In the genomic region with DNA sequence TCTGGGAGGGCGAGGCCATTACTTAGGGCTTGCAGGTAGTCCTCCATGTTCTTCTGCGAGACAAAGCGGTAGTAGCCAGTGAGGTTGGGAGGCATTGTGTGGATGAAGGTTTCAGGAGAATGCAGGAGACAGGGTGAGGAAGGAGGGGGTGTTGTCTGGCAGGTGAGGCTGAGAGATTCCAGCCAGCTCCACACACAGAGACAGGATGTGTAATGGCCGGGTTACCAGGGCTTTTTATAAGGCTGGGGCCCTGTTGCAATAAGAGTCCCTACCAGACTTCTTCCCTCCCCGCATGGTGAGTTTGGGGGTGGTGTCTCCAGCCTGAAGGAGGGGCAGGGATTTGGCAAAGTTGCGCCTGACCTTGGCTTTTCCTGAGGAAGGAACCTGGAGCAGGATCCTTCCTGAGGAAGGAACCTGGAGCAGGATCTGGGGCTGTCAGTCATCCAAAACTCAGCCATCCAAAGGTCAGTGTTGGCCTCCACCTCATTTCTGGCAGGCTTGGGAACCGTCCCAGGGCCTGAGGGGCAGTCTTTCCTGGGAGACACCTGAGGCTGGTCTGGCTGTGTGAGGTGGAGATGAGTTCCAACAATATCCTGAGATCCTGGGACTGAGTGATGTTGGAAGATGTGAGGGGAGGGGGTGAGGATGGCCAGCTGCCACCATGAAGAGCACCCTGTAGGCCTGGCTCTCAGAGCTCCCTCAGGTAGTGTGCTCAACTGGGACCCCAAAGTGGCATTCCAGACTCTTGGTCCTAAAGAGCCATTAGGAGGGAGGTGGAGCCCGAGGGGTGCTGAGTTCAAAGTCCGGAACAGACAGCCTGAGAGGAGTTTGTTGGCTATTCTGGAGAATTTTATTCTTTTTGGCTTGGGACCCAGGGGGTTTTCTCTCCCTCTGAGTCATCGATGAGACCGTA, we compare ENCODE assay signal across 8 cellular contexts.
DNase-seq lines count a peak whose midpoint lies in the region; ATAC-seq and TF ChIP-seq lines count a peak whose summit lies in the region.

A gene with protein sequence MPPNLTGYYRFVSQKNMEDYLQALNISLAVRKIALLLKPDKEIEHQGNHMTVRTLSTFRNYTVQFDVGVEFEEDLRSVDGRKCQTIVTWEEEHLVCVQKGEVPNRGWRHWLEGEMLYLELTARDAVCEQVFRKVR (minus strand): TSS at position 209 of the 913 bp plus-strand sequence. CDS start 114 bp downstream, at position 95.

- H3K4me1 ChIP-seq in muscle layer of colon (ENCODE audit: insufficient read depth, low read length): peaks cover 11% of the 10 kb centered on the region

- CTCF ChIA-PET in AG04449 (lab: Yijun Ruan, JAX): interaction anchor here (1.5 to 12.6 kb wide), 4 partner anchors 14 to 20 kb away, joined by 5 to 158 read pairs (median 25); a partner anchor contains a TSS

- H3K4me3 ChIP-seq in AG04449 (ENCODE audit: low read depth, low read length) (peak within 1 kb of the TSS; percentile 81), muscle layer of colon (ENCODE audit: low read depth in 1 of 2, low read length in 2 of 2) (peak within 1 kb of the TSS; percentile 76 to 78)

- no peaks in the 10 kb centered on the region for H3K9me3 Mint-ChIP-seq in central memory CD8-positive, alpha-beta T cell

- DNase-seq in AG04449 (ENCODE audit: low read depth, low spot score) (no peak), HuH-7 (ENCODE audit: low spot score) (peak; percentile 44), T1000 (lab: John Stamatoyannopoulos, UW) (no peak)
- no peak for DNase-seq in central memory CD8-positive, alpha-beta T cell (ENCODE audit: low spot score in 2 of 2)
- DNase-seq in stimulated activated CD8-positive, alpha-beta memory T cell treated with anti-CD3 and anti-CD28 coated beads, Interleukin-4, amount 100 ng/mL, for 48 hours: no peak

- H3K27me3 ChIP-seq in muscle layer of colon (ENCODE audit: control insufficient read depth in 1 of 2, insufficient read depth in 2 of 2, low read length in 2 of 2): no peaks in the 10 kb centered on the region

- H3K9me3 ChIP-seq in muscle layer of colon (ENCODE audit: low read length): no peaks in the 10 kb centered on the region

- POLR2A ChIA-PET in AG04449 (lab: Yijun Ruan, JAX): no interaction called here

- no peaks in the 10 kb centered on the region for H3K27me3 Mint-ChIP-seq in central memory CD8-positive, alpha-beta T cell

- H3K4me3 Mint-ChIP-seq in central memory CD8-positive, alpha-beta T cell: peak within 1 kb of the TSS; percentile 99

- H3K27ac ChIP-seq in muscle layer of colon (ENCODE audit: low read depth, low read length): peak within 1 kb of the TSS; percentile 43

- TF ChIP-seq CTCF in AG04449 (IDR thresholded peaks at IDR 0.05; ENCODE audit: insufficient read depth, low read length, missing control alignments): no peak

- peak within 1 kb of the TSS; percentile 96 for H3K27ac Mint-ChIP-seq in central memory CD8-positive, alpha-beta T cell (ENCODE audit: low read depth)

- ATAC-seq in central memory CD8-positive, alpha-beta T cell (replicated peaks; ENCODE audit: extremely low read depth, poor library complexity, severe bottlenecking): no peak
- ATAC-seq in GM19455 (IDR thresholded peaks at IDR 0.05; ENCODE audit: unreplicated experiment): no peak
- ATAC-seq in HG03439 (IDR thresholded peaks at IDR 0.05; ENCODE audit: unreplicated experiment): no peak

- peaks cover 10% of the 10 kb centered on the region for H3K36me3 Mint-ChIP-seq in central memory CD8-positive, alpha-beta T cell (ENCODE audit: insufficient read depth)

- peak within 1 kb of the TSS; percentile 38 for H3K9ac ChIP-seq in muscle layer of colon (ENCODE audit: low read length)

- peaks cover 35% of the 10 kb centered on the region for H3K4me1 Mint-ChIP-seq in central memory CD8-positive, alpha-beta T cell

- H3K36me3 ChIP-seq in muscle layer of colon (ENCODE audit: insufficient read depth, low read length): no peaks in the 10 kb centered on the region
